In genomic region chr2:221360742-221361141, GRCh38 we compare ENCODE assay signal across 22 cellular contexts.
DNase-seq lines count a peak whose midpoint lies in the region; ATAC-seq, FAIRE-seq and TF ChIP-seq lines count a peak whose summit lies in the region.
"Had no signal": no experiment of that assay in that cellular context is flagged by ENCODE, and none has a peak within 500 bp of the region (broad histone marks: within the 10 kb centered on the region; RNA-seq: fewer than 3 reads in every experiment).

No MANE protein-coding gene starts in this region.

- H3K9ac ChIP-seq in astrocyte (ENCODE audit: low read length) = no peak overlapping the region

- no peaks in the 10 kb centered on the region for H3K9me3 Mint-ChIP-seq in astrocyte (ENCODE audit: unreplicated experiment)
- H3K9me3 Mint-ChIP-seq: CD4-positive, alpha-beta memory T cell; HFFc6 had no signal

- FAIRE-seq in astrocyte (lab: Jason Lieb, UNC) = no peak
- FAIRE-seq: A204.1, GM12892, GM19239, H54 had no signal

- no peaks in the 10 kb centered on the region for H3K4me1 Mint-ChIP-seq in astrocyte (ENCODE audit: low read depth, unreplicated experiment)

- H3K27ac ChIP-seq in astrocyte (ENCODE audit: low read depth, low read length) (no peak overlapping the region), vagina (no peak overlapping the region)
- H3K27ac ChIP-seq: 22Rv1 had no signal

- TF ChIP-seq CTCF in astrocyte (IDR thresholded peaks at IDR 0.05; ENCODE audit: insufficient read depth, low read depth, low read length) = no peak
- TF ChIP-seq CTCF in fibroblast of the aortic adventitia (IDR thresholded peaks at IDR 0.05; ENCODE audit: insufficient read depth, low read length) = no peak
- no peak for TF ChIP-seq CTCF in vagina (IDR thresholded peaks at IDR 0.05)

- no peak for TF ChIP-seq POLR2A in vagina (IDR thresholded peaks at IDR 0.05)

- no peaks in the 10 kb centered on the region for H4K20me1 ChIP-seq in astrocyte (ENCODE audit: insufficient read depth, low read length)

- no peaks in the 10 kb centered on the region for H3K27me3 ChIP-seq in astrocyte (ENCODE audit: insufficient read depth, low read length)
- no peaks in the 10 kb centered on the region for H3K27me3 ChIP-seq in vagina

- H3K27me3 Mint-ChIP-seq in astrocyte (ENCODE audit: low read depth, unreplicated experiment) = peaks cover 7% of the 10 kb centered on the region
- H3K27me3 Mint-ChIP-seq: CD4-positive, alpha-beta memory T cell had no signal

- H3K79me2 ChIP-seq in astrocyte (ENCODE audit: insufficient read depth, low read length) = no peaks in the 10 kb centered on the region

- H3K36me3 Mint-ChIP-seq in astrocyte (ENCODE audit: low read depth, unreplicated experiment) = no peaks in the 10 kb centered on the region
- H3K36me3 Mint-ChIP-seq: CD4-positive, alpha-beta memory T cell had no signal

- H3K4me3 Mint-ChIP-seq in astrocyte (ENCODE audit: unreplicated experiment) = no peak overlapping the region
- H3K4me3 Mint-ChIP-seq: CD4-positive, alpha-beta memory T cell; HFFc6 had no signal

- no peak overlapping the region for H3K4me2 ChIP-seq in astrocyte (ENCODE audit: low read length)

- H3K27ac Mint-ChIP-seq in astrocyte (ENCODE audit: unreplicated experiment) = no peak overlapping the region
- H3K27ac Mint-ChIP-seq: HFFc6 had no signal

- H3K36me3 ChIP-seq in astrocyte (ENCODE audit: insufficient read depth, low read length) (no peaks in the 10 kb centered on the region), vagina (no peaks in the 10 kb centered on the region)
- H3K36me3 ChIP-seq: HAP-1 had no signal

- peak; percentile 47 to 55 for ATAC-seq in left cardiac atrium
- no peak for ATAC-seq in left ventricle myocardium superior
- no peak for ATAC-seq in GM18868 (IDR thresholded peaks at IDR 0.05; ENCODE audit: unreplicated experiment)

- H2AFZ ChIP-seq in astrocyte (ENCODE audit: low read depth, low read length) = no peak overlapping the region

- H3K4me1 ChIP-seq in astrocyte (ENCODE audit: insufficient read depth, low read length) (no peaks in the 10 kb centered on the region), vagina (no peaks in the 10 kb centered on the region)
- H3K4me1 ChIP-seq: HAP-1 had no signal

- no peak overlapping the region for H3K4me3 ChIP-seq in astrocyte (ENCODE audit: insufficient read depth, low read depth, low read length)
- no peak overlapping the region for H3K4me3 ChIP-seq in fibroblast of the aortic adventitia (ENCODE audit: low read depth, low read length)
- H3K4me3 ChIP-seq in vagina = no peak overlapping the region
- H3K4me3 ChIP-seq: HAP-1 had no signal

- intact Hi-C loops in left cardiac atrium (cut with DNase I) = no loop called here
- intact Hi-C loops in left ventricle myocardium superior (cut with micrococcal nuclease) = no loop called here
- intact Hi-C loops in vagina (cut with DNase I) = no loop called here

- H3K9me3 ChIP-seq in astrocyte (ENCODE audit: insufficient read depth, low read depth, low read length) = no peaks in the 10 kb centered on the region
- H3K9me3 ChIP-seq in vagina = no peaks in the 10 kb centered on the region
- H3K9me3 ChIP-seq: HAP-1 had no signal

- DNase-seq in left cardiac atrium = no peak
- no peak for DNase-seq in left ventricle myocardium superior
- DNase-seq in astrocyte (ENCODE audit: low read depth) = peak; percentile 48
- peak; percentile 42 for DNase-seq in fibroblast of the aortic adventitia (ENCODE audit: low read depth)
- DNase-seq in amygdala (lab: John Stamatoyannopoulos, UW) = no peak
- DNase-seq in NCI-H2081 (lab: John Stamatoyannopoulos, UW) = no peak
- DNase-seq in vagina (ENCODE audit: extremely low spot score in 2 of 2) = no peak
- DNase-seq: C1 segment of cervical spinal cord; Calu3; CD4-positive, alpha-beta memory T cell; COR-L47; DMS53; GF-D8; GOT3; HFFc6 had no signal

Comparison
In these comparisons a context has a peak if more than half of its experiments do, and no peak if none do; other contexts are left out.
1. ATAC-seq: peak in left cardiac atrium (2 of 2); none in left ventricle myocardium superior (single experiment) and GM18868 (single experiment).
2. DNase-seq: peak in astrocyte (single experiment) and fibroblast of the aortic adventitia (single experiment); none in left cardiac atrium (single experiment), left ventricle myocardium superior (single experiment), amygdala (0 of 56), NCI-H2081 (0 of 2) and vagina (0 of 2).